In the genomic region with DNA sequence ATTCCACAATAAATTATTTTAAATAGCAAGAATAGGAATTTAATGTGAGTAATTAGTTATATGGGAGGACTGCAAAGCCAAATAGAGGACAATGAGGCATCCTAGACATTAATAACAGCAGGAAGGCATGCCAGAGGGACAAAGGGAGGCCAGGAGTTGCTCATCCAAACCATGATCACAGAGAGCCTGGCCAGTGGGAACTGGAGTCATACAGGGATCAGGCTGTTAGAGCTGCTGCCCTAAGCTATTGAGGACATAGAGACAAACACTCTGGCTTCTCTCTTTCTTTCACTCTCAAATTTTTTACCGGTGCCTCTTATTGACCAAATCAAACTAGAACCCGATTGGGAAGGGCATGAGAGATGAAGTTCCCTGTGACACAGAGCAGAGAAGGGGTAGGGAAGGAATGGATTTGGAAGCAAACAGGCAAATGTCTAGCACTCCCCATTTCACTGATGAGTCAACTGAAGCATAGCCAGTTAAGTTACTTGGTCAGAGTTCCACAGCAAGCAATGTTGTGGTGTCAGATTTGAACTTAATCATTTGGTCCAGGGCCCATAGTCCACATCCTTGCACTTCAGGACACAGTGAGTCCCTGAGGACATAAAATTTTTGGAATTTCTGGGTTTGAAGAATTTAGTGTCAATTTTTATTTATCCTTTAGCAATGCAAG, we compare ENCODE assay signal across 15 cellular contexts. TPM values are rescaled to one million over a fixed set of nuclear protein-coding genes. Genes with fewer than 3 reads are reported as not detected.
DNase-seq lines count a peak whose midpoint lies in the region; ATAC-seq and TF ChIP-seq lines count a peak whose summit lies in the region.
"Had no signal": no experiment of that assay in that cellular context is flagged by ENCODE, and none has a peak within 500 bp of the region (broad histone marks: within the 10 kb centered on the region; RNA-seq: fewer than 3 reads in every experiment).

No MANE protein-coding gene starts in this region.

- no peak overlapping the region for H3K27ac ChIP-seq in ascending aorta
- H3K27ac ChIP-seq: tibial artery had no signal

- peak overlapping the region; percentile 66 for H3K27ac Mint-ChIP-seq in nephron progenitor cell

- intact Hi-C loops in ascending aorta (cut with DNase I): no loop called here

- no peaks in the 10 kb centered on the region for H3K36me3 ChIP-seq in ascending aorta
- H3K36me3 ChIP-seq: tibial artery had no signal

- H3K36me3 Mint-ChIP-seq in nephron progenitor cell (ENCODE audit: low read depth): peaks cover 5% of the 10 kb centered on the region

- H3K9me3 ChIP-seq in ascending aorta: no peaks in the 10 kb centered on the region

- no peaks in the 10 kb centered on the region for H3K4me1 ChIP-seq in ascending aorta
- H3K4me1 ChIP-seq: tibial artery had no signal

- no peak for TF ChIP-seq CTCF in epithelial cell of esophagus (IDR thresholded peaks at IDR 0.05; ENCODE audit: insufficient read depth, low read depth, low read length, missing control alignments)
- no peak for TF ChIP-seq CTCF in nephron progenitor cell (IDR thresholded peaks at IDR 0.05)
- no peak for TF ChIP-seq CTCF in ascending aorta (IDR thresholded peaks at IDR 0.05)

- no peak for ATAC-seq in GM18858 (IDR thresholded peaks at IDR 0.05; ENCODE audit: unreplicated experiment)

- H3K9me3 Mint-ChIP-seq in nephron progenitor cell: peaks cover 14% of the 10 kb centered on the region

- H3K27me3 ChIP-seq in ascending aorta: no peaks in the 10 kb centered on the region
- H3K27me3 ChIP-seq: tibial artery had no signal

- no peak overlapping the region for H3K4me3 ChIP-seq in epithelial cell of esophagus (ENCODE audit: low read length)
- H3K4me3 ChIP-seq in ascending aorta: no peak overlapping the region
- H3K4me3 ChIP-seq: tibial artery had no signal

- H3K4me3 Mint-ChIP-seq in nephron progenitor cell: no peak overlapping the region

- DNase-seq in EH (ENCODE audit: low read depth) (peak; percentile 82), NCI-H226 (peak; percentile 44), epithelial cell of esophagus (ENCODE audit: low read depth) (peak; percentile 72), nephron progenitor cell (no peak), ascending aorta (ENCODE audit: low spot score in 2 of 2) (no peak), cerebellar cortex (ENCODE audit: low spot score) (no peak)
- no peak for DNase-seq in activated CD4-positive, CD25-positive, alpha-beta regulatory T cell treated with anti-CD3 and anti-CD28 coated beads, Interleukin-2, amount 50 U/mL, for 72 hours
- DNase-seq: activated CD4-positive, alpha-beta T cell treated with anti-CD3 and anti-CD28 coated beads, Interleukin-2, amount 50 U/mL, for 48 hours; amniotic stem cell; C1 segment of cervical spinal cord; kidney glomerular epithelial cell; NCI-H1105 treated with DMSO at 0.1 percent for 48 hours; stimulated activated CD8-positive, alpha-beta memory T cell treated with anti-CD3 and anti-CD28 coated beads, Interleukin-4, amount 100 ng/mL, for 48 hours; tibial artery had no signal

- peaks cover 4% of the 10 kb centered on the region for H3K27me3 Mint-ChIP-seq in nephron progenitor cell (ENCODE audit: low read depth, poor library complexity)

- peaks cover 14% of the 10 kb centered on the region for H3K4me1 Mint-ChIP-seq in nephron progenitor cell

RNA-seq across cellular contexts. Expression of a gene that starts 17.9 kb away (rescaled TPM):
- total RNA-seq in ascending aorta: not detected

Comparison
In these comparisons a context has a peak if more than half of its experiments do, and no peak if none do; other contexts are left out.
1. DNase-seq: peak in EH (single experiment), NCI-H226 (single experiment) and epithelial cell of esophagus (single experiment); none in nephron progenitor cell (single experiment), ascending aorta (0 of 2), activated CD4-positive, CD25-positive, alpha-beta regulatory T cell treated with anti-CD3 and anti-CD28 coated beads, Interleukin-2, amount 50 U/mL, for 72 hours (single experiment) and cerebellar cortex (single experiment).